ENCODE assay signal across 2 cellular contexts in genomic region chr3:58018892-58019291, GRCh38.
TF ChIP-seq lines count a peak whose summit lies in the region.

No MANE protein-coding gene starts in this region.

TF ChIP-seq in GM23338, 12 proteins besides CTCF, POLR2A, EP300 and RAD21:
- TF ChIP-seq ZNF331 (CRISPR knock-in tag; IDR thresholded peaks at IDR 0.05; ENCODE audit: low read depth), result no peak
- TF ChIP-seq ETS1 (IDR thresholded peaks at IDR 0.05), result no peak
- TF ChIP-seq CREB1 (CRISPR knock-in tag; IDR thresholded peaks at IDR 0.05; ENCODE audit: low read depth), result no peak
- no peak for TF ChIP-seq EZH2phosphoT487 (IDR thresholded peaks at IDR 0.05; ENCODE audit: unreplicated experiment)
- TF ChIP-seq JUNB (IDR thresholded peaks at IDR 0.05; ENCODE audit: unreplicated experiment), result no peak
- TF ChIP-seq NANOG (IDR thresholded peaks at IDR 0.05; ENCODE audit: borderline replicate concordance), result no peak
- no peak for TF ChIP-seq ZNF462 (CRISPR knock-in tag; IDR thresholded peaks at IDR 0.05)
- TF ChIP-seq POLR2AphosphoS5 (IDR thresholded peaks at IDR 0.05; ENCODE audit: low read depth), result no peak
- TF ChIP-seq STAT1 (IDR thresholded peaks at IDR 0.05; ENCODE audit: unreplicated experiment), result no peak

TF ChIP-seq in HepG2, 621 proteins besides CTCF, POLR2A, EP300 and RAD21:
- TF ChIP-seq CEBPB (IDR thresholded peaks at IDR 0.05; ENCODE audit: borderline replicate concordance, low read depth, low read length) (peak; percentile 67; the same call in 1 of the 2 replicates), ZNF770 (CRISPR knock-in tag; IDR thresholded peaks at IDR 0.05) (peak; percentile 96), U2AF2 (IDR thresholded peaks at IDR 0.05; ENCODE audit: low read depth, low read length) (no peak), KLF12 (CRISPR knock-in tag; IDR thresholded peaks at IDR 0.05; ENCODE audit: borderline replicate concordance) (no peak), PBX2 (CRISPR knock-in tag; IDR thresholded peaks at IDR 0.05) (no peak), DMTF1 (CRISPR knock-in tag; IDR thresholded peaks at IDR 0.05) (no peak), CEBPG (CRISPR knock-in tag; IDR thresholded peaks at IDR 0.05) (peak; percentile 73), ZNF121 (CRISPR knock-in tag; IDR thresholded peaks at IDR 0.05) (0 out of 2 replicates have a peak, but pooled peaks have one; percentile 65), ZNF263 (CRISPR knock-in tag; IDR thresholded peaks at IDR 0.05) (0 out of 2 replicates have a peak, but pooled peaks have one; percentile 15)
